2 cellular contexts compared by ENCODE assay signal in the genomic region with DNA sequence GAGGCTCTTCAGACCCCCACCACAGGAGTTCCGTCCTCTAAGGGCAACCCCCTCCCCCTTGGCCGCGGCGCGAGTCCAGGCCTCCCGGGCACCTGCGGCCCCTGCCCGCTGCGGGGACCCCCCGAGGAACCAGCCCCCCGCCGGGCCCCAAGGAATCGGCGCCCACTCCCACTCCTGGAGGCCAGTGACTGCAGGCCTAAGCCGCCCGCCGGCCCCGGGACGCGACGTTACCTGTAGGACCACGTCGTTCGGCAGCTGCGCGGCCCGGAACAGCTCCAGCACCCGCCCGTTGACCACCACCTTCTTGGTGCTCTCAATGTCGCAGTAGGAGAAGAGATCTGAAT.
TF ChIP-seq lines count a peak whose summit lies in the region.

No MANE protein-coding gene starts in this region.

TF ChIP-seq in K562, 482 proteins besides CTCF, POLR2A, EP300 and RAD21:
- TF ChIP-seq TCF7 (IDR thresholded peaks at IDR 0.05; ENCODE audit: borderline replicate concordance) = no peak
- TF ChIP-seq ZNF511 (CRISPR knock-in tag; IDR thresholded peaks at IDR 0.05) = 0 out of 2 replicates have a peak, but pooled peaks have one; percentile 15
- no peak for TF ChIP-seq ZFPM2 (CRISPR knock-in tag; IDR thresholded peaks at IDR 0.05)
- TF ChIP-seq NEUROD1 (IDR thresholded peaks at IDR 0.05; ENCODE audit: borderline replicate concordance, low read depth, low read length, partially characterized antibody) = no peak
- peak; percentile 50; the same call in 1 of the 2 replicates for TF ChIP-seq ZBTB7A (IDR thresholded peaks at IDR 0.05; ENCODE audit: borderline replicate concordance, control insufficient read depth, low read depth, low read length)
- TF ChIP-seq, protein P1, sequence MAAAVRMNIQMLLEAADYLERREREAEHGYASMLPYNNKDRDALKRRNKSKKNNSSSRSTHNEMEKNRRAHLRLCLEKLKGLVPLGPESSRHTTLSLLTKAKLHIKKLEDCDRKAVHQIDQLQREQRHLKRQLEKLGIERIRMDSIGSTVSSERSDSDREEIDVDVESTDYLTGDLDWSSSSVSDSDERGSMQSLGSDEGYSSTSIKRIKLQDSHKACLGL (CRISPR knock-in tag; IDR thresholded peaks at IDR 0.05; ENCODE audit: borderline replicate concordance, poor library complexity, severe bottlenecking) = no peak
- TF ChIP-seq DLX4 (CRISPR knock-in tag; IDR thresholded peaks at IDR 0.05) = no peak
- peak; percentile 16 for TF ChIP-seq HNRNPLL (IDR thresholded peaks at IDR 0.05; ENCODE audit: low read depth, low read length, poor library complexity, severe bottlenecking)
- TF ChIP-seq POLR2G (IDR thresholded peaks at IDR 0.05; ENCODE audit: low read depth, low read length) = no peak
- no peak for TF ChIP-seq SP1 (CRISPR knock-in tag; IDR thresholded peaks at IDR 0.05)
- TF ChIP-seq ZNF263 (CRISPR knock-in tag; IDR thresholded peaks at IDR 0.05; ENCODE audit: borderline replicate concordance) = no peak
- TF ChIP-seq PHF20 (IDR thresholded peaks at IDR 0.05; ENCODE audit: partially characterized antibody) = peak; percentile 43
- no peak for TF ChIP-seq NRF1 (conservative IDR thresholded peaks at IDR 0.05 in 1 of 2, IDR thresholded peaks at IDR 0.05 in 1 of 2)
- TF ChIP-seq KDM4B (IDR thresholded peaks at IDR 0.05; ENCODE audit: borderline replicate concordance in 2 of 2, low read depth in 1 of 2) = no peak

TF ChIP-seq in HepG2, 621 proteins besides CTCF, POLR2A, EP300 and RAD21 (continues in another document):
- TF ChIP-seq GATAD1 (CRISPR knock-in tag; IDR thresholded peaks at IDR 0.05) = no peak
- TF ChIP-seq NR2F2 (IDR thresholded peaks at IDR 0.05; ENCODE audit: borderline replicate concordance, low read depth) = no peak
- peak; percentile 71; the same call in 1 of the 2 replicates for TF ChIP-seq ZNF607 (CRISPR knock-in tag; IDR thresholded peaks at IDR 0.05; ENCODE audit: borderline replicate concordance)
- TF ChIP-seq, protein P2, sequence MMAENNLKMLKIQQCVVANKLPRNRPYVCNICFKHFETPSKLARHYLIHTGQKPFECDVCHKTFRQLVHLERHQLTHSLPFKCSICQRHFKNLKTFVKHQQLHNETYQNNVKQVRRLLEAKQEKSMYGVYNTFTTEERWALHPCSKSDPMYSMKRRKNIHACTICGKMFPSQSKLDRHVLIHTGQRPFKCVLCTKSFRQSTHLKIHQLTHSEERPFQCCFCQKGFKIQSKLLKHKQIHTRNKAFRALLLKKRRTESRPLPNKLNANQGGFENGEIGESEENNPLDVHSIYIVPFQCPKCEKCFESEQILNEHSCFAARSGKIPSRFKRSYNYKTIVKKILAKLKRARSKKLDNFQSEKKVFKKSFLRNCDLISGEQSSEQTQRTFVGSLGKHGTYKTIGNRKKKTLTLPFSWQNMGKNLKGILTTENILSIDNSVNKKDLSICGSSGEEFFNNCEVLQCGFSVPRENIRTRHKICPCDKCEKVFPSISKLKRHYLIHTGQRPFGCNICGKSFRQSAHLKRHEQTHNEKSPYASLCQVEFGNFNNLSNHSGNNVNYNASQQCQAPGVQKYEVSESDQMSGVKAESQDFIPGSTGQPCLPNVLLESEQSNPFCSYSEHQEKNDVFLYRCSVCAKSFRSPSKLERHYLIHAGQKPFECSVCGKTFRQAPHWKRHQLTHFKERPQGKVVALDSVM (CRISPR knock-in tag; IDR thresholded peaks at IDR 0.05) = no peak
- TF ChIP-seq ZNF30 (CRISPR knock-in tag; IDR thresholded peaks at IDR 0.05) = peak; percentile 91; the same call in 1 of the 2 replicates
- peak; percentile 44; the same call in 1 of the 2 replicates for TF ChIP-seq SRY (CRISPR knock-in tag; IDR thresholded peaks at IDR 0.05)
- TF ChIP-seq ZNF790 (CRISPR knock-in tag; IDR thresholded peaks at IDR 0.05; ENCODE audit: borderline replicate concordance) = no peak
- TF ChIP-seq, protein P3, sequence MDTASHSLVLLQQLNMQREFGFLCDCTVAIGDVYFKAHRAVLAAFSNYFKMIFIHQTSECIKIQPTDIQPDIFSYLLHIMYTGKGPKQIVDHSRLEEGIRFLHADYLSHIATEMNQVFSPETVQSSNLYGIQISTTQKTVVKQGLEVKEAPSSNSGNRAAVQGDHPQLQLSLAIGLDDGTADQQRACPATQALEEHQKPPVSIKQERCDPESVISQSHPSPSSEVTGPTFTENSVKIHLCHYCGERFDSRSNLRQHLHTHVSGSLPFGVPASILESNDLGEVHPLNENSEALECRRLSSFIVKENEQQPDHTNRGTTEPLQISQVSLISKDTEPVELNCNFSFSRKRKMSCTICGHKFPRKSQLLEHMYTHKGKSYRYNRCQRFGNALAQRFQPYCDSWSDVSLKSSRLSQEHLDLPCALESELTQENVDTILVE (CRISPR knock-in tag; IDR thresholded peaks at IDR 0.05) = no peak
- TF ChIP-seq, protein P4, sequence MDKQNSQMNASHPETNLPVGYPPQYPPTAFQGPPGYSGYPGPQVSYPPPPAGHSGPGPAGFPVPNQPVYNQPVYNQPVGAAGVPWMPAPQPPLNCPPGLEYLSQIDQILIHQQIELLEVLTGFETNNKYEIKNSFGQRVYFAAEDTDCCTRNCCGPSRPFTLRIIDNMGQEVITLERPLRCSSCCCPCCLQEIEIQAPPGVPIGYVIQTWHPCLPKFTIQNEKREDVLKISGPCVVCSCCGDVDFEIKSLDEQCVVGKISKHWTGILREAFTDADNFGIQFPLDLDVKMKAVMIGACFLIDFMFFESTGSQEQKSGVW (CRISPR knock-in tag; IDR thresholded peaks at IDR 0.05; ENCODE audit: borderline replicate concordance) = no peak
- no peak for TF ChIP-seq KLF11 (CRISPR knock-in tag; IDR thresholded peaks at IDR 0.05)
- no peak for TF ChIP-seq ZMYM2 (CRISPR knock-in tag; IDR thresholded peaks at IDR 0.05)
- TF ChIP-seq CEBPB (IDR thresholded peaks at IDR 0.05; ENCODE audit: borderline replicate concordance, low read depth, low read length) = no peak
- no peak for TF ChIP-seq FOSL2 (CRISPR knock-in tag; IDR thresholded peaks at IDR 0.05)
- TF ChIP-seq CCAR2 (optimal IDR thresholded peaks at IDR 0.05; ENCODE audit: low read depth, low read length) = no peak
- no peak for TF ChIP-seq PHF8 (CRISPR knock-in tag; IDR thresholded peaks at IDR 0.05)
- 0 out of 2 replicates have a peak, but pooled peaks have one; percentile 5 for TF ChIP-seq ZNF547 (CRISPR knock-in tag; IDR thresholded peaks at IDR 0.05)
- TF ChIP-seq, protein P5, sequence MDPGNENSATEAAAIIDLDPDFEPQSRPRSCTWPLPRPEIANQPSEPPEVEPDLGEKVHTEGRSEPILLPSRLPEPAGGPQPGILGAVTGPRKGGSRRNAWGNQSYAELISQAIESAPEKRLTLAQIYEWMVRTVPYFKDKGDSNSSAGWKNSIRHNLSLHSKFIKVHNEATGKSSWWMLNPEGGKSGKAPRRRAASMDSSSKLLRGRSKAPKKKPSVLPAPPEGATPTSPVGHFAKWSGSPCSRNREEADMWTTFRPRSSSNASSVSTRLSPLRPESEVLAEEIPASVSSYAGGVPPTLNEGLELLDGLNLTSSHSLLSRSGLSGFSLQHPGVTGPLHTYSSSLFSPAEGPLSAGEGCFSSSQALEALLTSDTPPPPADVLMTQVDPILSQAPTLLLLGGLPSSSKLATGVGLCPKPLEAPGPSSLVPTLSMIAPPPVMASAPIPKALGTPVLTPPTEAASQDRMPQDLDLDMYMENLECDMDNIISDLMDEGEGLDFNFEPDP (CRISPR knock-in tag; conservative IDR thresholded peaks at IDR 0.05) = 0 out of 2 replicates have a peak, but pooled peaks have one; percentile 79
- TF ChIP-seq SRSF4 (IDR thresholded peaks at IDR 0.05; ENCODE audit: low read depth, low read length, poor library complexity, severe bottlenecking) = no peak
- TF ChIP-seq MXD3 (CRISPR knock-in tag; IDR thresholded peaks at IDR 0.05) = 0 out of 2 replicates have a peak, but pooled peaks have one; percentile 17
- peak; percentile 23; the same call in 1 of the 2 replicates for TF ChIP-seq MED13 (CRISPR knock-in tag; IDR thresholded peaks at IDR 0.05)
- TF ChIP-seq ZSCAN25 (CRISPR knock-in tag; IDR thresholded peaks at IDR 0.05) = no peak
- no peak for TF ChIP-seq ZIK1 (CRISPR knock-in tag; IDR thresholded peaks at IDR 0.05; ENCODE audit: borderline replicate concordance, low read depth)
- TF ChIP-seq MTF1 (CRISPR knock-in tag; IDR thresholded peaks at IDR 0.05) = no peak
- TF ChIP-seq BORCS8-MEF2B (CRISPR knock-in tag; IDR thresholded peaks at IDR 0.05) = peak; percentile 71; the same call in 1 of the 2 replicates
- TF ChIP-seq ZNF367 (CRISPR knock-in tag; IDR thresholded peaks at IDR 0.05; ENCODE audit: borderline replicate concordance) = no peak
- TF ChIP-seq, protein P6, sequence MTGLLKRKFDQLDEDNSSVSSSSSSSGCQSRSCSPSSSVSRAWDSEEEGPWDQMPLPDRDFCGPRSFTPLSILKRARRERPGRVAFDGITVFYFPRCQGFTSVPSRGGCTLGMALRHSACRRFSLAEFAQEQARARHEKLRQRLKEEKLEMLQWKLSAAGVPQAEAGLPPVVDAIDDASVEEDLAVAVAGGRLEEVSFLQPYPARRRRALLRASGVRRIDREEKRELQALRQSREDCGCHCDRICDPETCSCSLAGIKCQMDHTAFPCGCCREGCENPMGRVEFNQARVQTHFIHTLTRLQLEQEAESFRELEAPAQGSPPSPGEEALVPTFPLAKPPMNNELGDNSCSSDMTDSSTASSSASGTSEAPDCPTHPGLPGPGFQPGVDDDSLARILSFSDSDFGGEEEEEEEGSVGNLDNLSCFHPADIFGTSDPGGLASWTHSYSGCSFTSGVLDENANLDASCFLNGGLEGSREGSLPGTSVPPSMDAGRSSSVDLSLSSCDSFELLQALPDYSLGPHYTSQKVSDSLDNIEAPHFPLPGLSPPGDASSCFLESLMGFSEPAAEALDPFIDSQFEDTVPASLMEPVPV (CRISPR knock-in tag; IDR thresholded peaks at IDR 0.05) = peak; percentile 30; the same call in 1 of the 2 replicates
- no peak for TF ChIP-seq NFYC (CRISPR knock-in tag; IDR thresholded peaks at IDR 0.05)
- no peak; the same call in 1 of the 2 replicates for TF ChIP-seq ZZZ3 (CRISPR knock-in tag; IDR thresholded peaks at IDR 0.05; ENCODE audit: borderline replicate concordance)
- TF ChIP-seq ZNF121 (CRISPR knock-in tag; IDR thresholded peaks at IDR 0.05) = no peak
- no peak for TF ChIP-seq POLR2AphosphoS5 (IDR thresholded peaks at IDR 0.05; ENCODE audit: low read depth, low read length)
- 0 out of 2 replicates have a peak, but pooled peaks have one; percentile 7 for TF ChIP-seq NKX3-1 (CRISPR knock-in tag; IDR thresholded peaks at IDR 0.05)
- TF ChIP-seq GZF1 (CRISPR knock-in tag; IDR thresholded peaks at IDR 0.05) = 0 out of 2 replicates have a peak, but pooled peaks have one; percentile 17
- TF ChIP-seq HOXD1 (CRISPR knock-in tag; IDR thresholded peaks at IDR 0.05) = no peak
- no peak for TF ChIP-seq HNRNPH1 (optimal IDR thresholded peaks at IDR 0.05; ENCODE audit: low read depth, low read length)
- 0 out of 2 replicates have a peak, but pooled peaks have one; percentile 9 for TF ChIP-seq MED1 (CRISPR knock-in tag; IDR thresholded peaks at IDR 0.05)
- TF ChIP-seq ZNF713 (CRISPR knock-in tag; IDR thresholded peaks at IDR 0.05) = no peak
- TF ChIP-seq, protein P7, sequence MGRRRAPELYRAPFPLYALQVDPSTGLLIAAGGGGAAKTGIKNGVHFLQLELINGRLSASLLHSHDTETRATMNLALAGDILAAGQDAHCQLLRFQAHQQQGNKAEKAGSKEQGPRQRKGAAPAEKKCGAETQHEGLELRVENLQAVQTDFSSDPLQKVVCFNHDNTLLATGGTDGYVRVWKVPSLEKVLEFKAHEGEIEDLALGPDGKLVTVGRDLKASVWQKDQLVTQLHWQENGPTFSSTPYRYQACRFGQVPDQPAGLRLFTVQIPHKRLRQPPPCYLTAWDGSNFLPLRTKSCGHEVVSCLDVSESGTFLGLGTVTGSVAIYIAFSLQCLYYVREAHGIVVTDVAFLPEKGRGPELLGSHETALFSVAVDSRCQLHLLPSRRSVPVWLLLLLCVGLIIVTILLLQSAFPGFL (CRISPR knock-in tag; IDR thresholded peaks at IDR 0.05) = no peak
- TF ChIP-seq, protein P8, sequence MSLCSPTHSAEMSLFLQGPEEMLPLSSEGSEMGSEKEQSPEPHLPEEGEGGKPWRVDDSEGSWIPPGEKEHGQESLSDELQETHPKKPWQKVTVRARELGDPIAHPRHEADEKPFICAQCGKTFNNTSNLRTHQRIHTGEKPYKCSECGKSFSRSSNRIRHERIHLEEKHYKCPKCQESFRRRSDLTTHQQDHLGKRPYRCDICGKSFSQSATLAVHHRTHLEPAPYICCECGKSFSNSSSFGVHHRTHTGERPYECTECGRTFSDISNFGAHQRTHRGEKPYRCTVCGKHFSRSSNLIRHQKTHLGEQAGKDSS (CRISPR knock-in tag; IDR thresholded peaks at IDR 0.05; ENCODE audit: borderline replicate concordance, low read depth) = no peak
- TF ChIP-seq EZH2 (conservative IDR thresholded peaks at IDR 0.05; ENCODE audit: low read depth, low read length) = no peak
- TF ChIP-seq CBX2 (IDR thresholded peaks at IDR 0.05; ENCODE audit: low read depth, low read length) = no peak
- TF ChIP-seq CBX2 (CRISPR knock-in tag; IDR thresholded peaks at IDR 0.05; ENCODE audit: low read depth) = no peak
- TF ChIP-seq MBNL3 (CRISPR knock-in tag; conservative IDR thresholded peaks at IDR 0.05) = no peak
- no peak for TF ChIP-seq RBM39 (IDR thresholded peaks at IDR 0.05; ENCODE audit: low read depth, low read length, poor library complexity, severe bottlenecking)
- TF ChIP-seq ZNF274 (CRISPR knock-in tag; IDR thresholded peaks at IDR 0.05) = peak; percentile 38; the same call in 1 of the 2 replicates
- no peak for TF ChIP-seq ZBTB8A (CRISPR knock-in tag; IDR thresholded peaks at IDR 0.05; ENCODE audit: borderline replicate concordance, low read depth)
- no peak for TF ChIP-seq ELF3 (CRISPR knock-in tag; IDR thresholded peaks at IDR 0.05)
- no peak for TF ChIP-seq DPF2 (CRISPR knock-in tag; IDR thresholded peaks at IDR 0.05; ENCODE audit: borderline replicate concordance, low read depth)
- no peak for TF ChIP-seq ZNF746 (CRISPR knock-in tag; IDR thresholded peaks at IDR 0.05)
- no peak for TF ChIP-seq SOX5 (CRISPR knock-in tag; IDR thresholded peaks at IDR 0.05; ENCODE audit: borderline replicate concordance)
- TF ChIP-seq MTF2 (CRISPR knock-in tag; IDR thresholded peaks at IDR 0.05; ENCODE audit: borderline replicate concordance) = 0 out of 2 replicates have a peak, but pooled peaks have one; percentile 34
- no peak for TF ChIP-seq SIN3A (IDR thresholded peaks at IDR 0.05; ENCODE audit: borderline replicate concordance, low read depth, low read length)
- no peak for TF ChIP-seq MZF1 (CRISPR knock-in tag; IDR thresholded peaks at IDR 0.05; ENCODE audit: borderline replicate concordance)
